In genomic region chr4:87093443-87094123, GRCh38 we compare ENCODE assay signal across 8 cellular contexts.
DNase-seq lines count a peak whose midpoint lies in the region; ATAC-seq and TF ChIP-seq lines count a peak whose summit lies in the region.

No MANE protein-coding gene starts in this region.

- POLR2A ChIA-PET in activated B cell treated with CpG ODN at 0.5 μM for 24 hours (lab: Charles Lee): interaction anchor here (1.0 to 3.6 kb wide), 5 partner anchors 20 to 171 kb away, joined by 4 to 25 read pairs (median 9); partner anchors contain the start of gene AFF1

- H3K4me3 Mint-ChIP-seq in CD14-positive monocyte: no peak overlapping the region
- H3K4me3 Mint-ChIP-seq in activated B cell treated with CpG ODN at 0.5 μM for 24 hours: no peak overlapping the region
- no peak overlapping the region for H3K4me3 Mint-ChIP-seq in effector memory CD8-positive, alpha-beta T cell

- H3K27me3 ChIP-seq in tibial artery: no peaks in the 10 kb centered on the region

- DNase-seq in CD14-positive monocyte (ENCODE audit: low spot score): no peak
- DNase-seq in NCI-H2081 (lab: John Stamatoyannopoulos, UW): peak; percentile 17 to 63
- no peak for DNase-seq in activated B cell treated with CpG ODN at 0.5 μM for 24 hours
- peak; percentile 28 to 47 (median 37) for DNase-seq in effector memory CD8-positive, alpha-beta T cell
- DNase-seq in mucosa of descending colon: peak in 1 of 3 donors; percentile 48
- DNase-seq in tibial artery: no peak

- CTCF ChIA-PET in activated B cell treated with CpG ODN at 0.5 μM for 24 hours (lab: Charles Lee): interaction anchor here (0.6 to 6.4 kb wide), 25 partner anchors 10 to 595 kb away, joined by 3 to 313 read pairs (median 5); partner anchors contain the start of gene AFF1

- intact Hi-C loops in CD14-positive monocyte (cut with micrococcal nuclease): loop anchor here (2.0 to 10.0 kb wide), 3 partner anchors 89 to 173 kb away; no protein-coding TSS in a partner anchor
- intact Hi-C loops in activated B cell treated with CpG ODN at 0.5 μM for 24 hours (cut with micrococcal nuclease): loop anchor here (1.0 to 5.0 kb wide), 8 partner anchors 20 to 596 kb away; no protein-coding TSS in a partner anchor
- intact Hi-C loops in mucosa of descending colon (cut with DNase I, micrococcal nuclease): loop anchor here (1.0 to 10.0 kb wide), 2 partner anchors 169 to 171 kb away; no protein-coding TSS in a partner anchor
- intact Hi-C loops in tibial artery (cut with DNase I; ENCODE audit: low total_unique reads): loop anchor here (5.0 to 10.0 kb wide), 2 partner anchors 89 to 171 kb away; no protein-coding TSS in a partner anchor

- H3K36me3 ChIP-seq in mucosa of descending colon (ENCODE audit: low read depth): no peaks in the 10 kb centered on the region
- H3K36me3 ChIP-seq in tibial artery: peaks cover 8 to 30% (median 26%) of the 10 kb centered on the region in 3 donors

- H3K9me3 Mint-ChIP-seq in CD14-positive monocyte (no peaks in the 10 kb centered on the region), activated B cell treated with CpG ODN at 0.5 μM for 24 hours (no peaks in the 10 kb centered on the region)
- no peaks in the 10 kb centered on the region for H3K9me3 Mint-ChIP-seq in effector memory CD8-positive, alpha-beta T cell

- ATAC-seq in GM18867 (IDR thresholded peaks at IDR 0.05; ENCODE audit: unreplicated experiment): peak; percentile 89
- ATAC-seq in HG03025 (IDR thresholded peaks at IDR 0.05; ENCODE audit: low FRiP score, unreplicated experiment): peak; percentile 72
- ATAC-seq in activated B cell treated with CpG ODN at 0.5 μM for 24 hours (ENCODE audit: low read depth): peak; percentile 89
- peak; percentile 83 for ATAC-seq in effector memory CD8-positive, alpha-beta T cell (replicated peaks)
- ATAC-seq in mucosa of descending colon: peak; percentile 52

- TF ChIP-seq CTCF in CD14-positive monocyte (IDR thresholded peaks at IDR 0.05): peak; percentile 80
- TF ChIP-seq CTCF in activated B cell treated with CpG ODN at 0.5 μM for 24 hours (IDR thresholded peaks at IDR 0.05): peak; percentile 15
- TF ChIP-seq CTCF in mucosa of descending colon (IDR thresholded peaks at IDR 0.05): peak; percentile 11
- peak; percentile 46 to 48 for TF ChIP-seq CTCF in tibial artery (IDR thresholded peaks at IDR 0.05)

- H3K27ac Mint-ChIP-seq in CD14-positive monocyte (peak overlapping the region; percentile 20 to 84 (median 77)), activated B cell treated with CpG ODN at 0.5 μM for 24 hours (peak overlapping the region; percentile 62)
- peak overlapping the region in 1 of 2 donors; percentile 73 for H3K27ac Mint-ChIP-seq in effector memory CD8-positive, alpha-beta T cell

- peaks cover 8% of the 10 kb centered on the region for H3K4me1 ChIP-seq in mucosa of descending colon (ENCODE audit: low read depth)
- peaks cover 6 to 28% (median 15%) of the 10 kb centered on the region in 4 donors for H3K4me1 ChIP-seq in tibial artery

- no peaks in the 10 kb centered on the region for H3K9me3 ChIP-seq in mucosa of descending colon
- no peaks in the 10 kb centered on the region for H3K9me3 ChIP-seq in tibial artery

- peak overlapping the region in 1 of 2 donors; percentile 44 for H3K27ac ChIP-seq in tibial artery

- H3K4me3 ChIP-seq in mucosa of descending colon (no peak overlapping the region), tibial artery (no peak overlapping the region)

- H3K27me3 Mint-ChIP-seq in CD14-positive monocyte (ENCODE audit: low read depth in 3 of 3): no peaks in the 10 kb centered on the region
- no peaks in the 10 kb centered on the region for H3K27me3 Mint-ChIP-seq in activated B cell treated with CpG ODN at 0.5 μM for 24 hours
- H3K27me3 Mint-ChIP-seq in effector memory CD8-positive, alpha-beta T cell: no peaks in the 10 kb centered on the region

- H3K4me1 Mint-ChIP-seq in CD14-positive monocyte: peaks cover 21% of the 10 kb centered on the region
- peaks cover 20% of the 10 kb centered on the region for H3K4me1 Mint-ChIP-seq in activated B cell treated with CpG ODN at 0.5 μM for 24 hours
- H3K4me1 Mint-ChIP-seq in effector memory CD8-positive, alpha-beta T cell (ENCODE audit: low read depth in 2 of 2): peaks cover 12 to 17% of the 10 kb centered on the region in 2 donors

- peaks cover 40 to 62% of the 10 kb centered on the region in 2 donors for H3K36me3 Mint-ChIP-seq in CD14-positive monocyte
- peaks cover 45% of the 10 kb centered on the region for H3K36me3 Mint-ChIP-seq in activated B cell treated with CpG ODN at 0.5 μM for 24 hours (ENCODE audit: low read depth)
- peaks cover 24% of the 10 kb centered on the region for H3K36me3 Mint-ChIP-seq in effector memory CD8-positive, alpha-beta T cell (ENCODE audit: insufficient read depth)

Comparison
In these comparisons a context has a peak if more than half of its experiments do, and no peak if none do; other contexts are left out.
1. DNase-seq: peak in NCI-H2081 (2 of 2) and effector memory CD8-positive, alpha-beta T cell (3 of 3); none in CD14-positive monocyte (single experiment), activated B cell treated with CpG ODN at 0.5 μM for 24 hours (single experiment) and tibial artery (0 of 2).
2. CTCF ChIP-seq: peak in every context shown above with its lines; median percentile 80 in CD14-positive monocyte; 47 in tibial artery; 15 in activated B cell treated with CpG ODN at 0.5 μM for 24 hours; 11 in mucosa of descending colon.
3. Peak in every context shown above with its lines, with median percentiles within 50 percentile points of each other: ATAC-seq.